ENCODE assay signal across 9 cellular contexts in the genomic region with DNA sequence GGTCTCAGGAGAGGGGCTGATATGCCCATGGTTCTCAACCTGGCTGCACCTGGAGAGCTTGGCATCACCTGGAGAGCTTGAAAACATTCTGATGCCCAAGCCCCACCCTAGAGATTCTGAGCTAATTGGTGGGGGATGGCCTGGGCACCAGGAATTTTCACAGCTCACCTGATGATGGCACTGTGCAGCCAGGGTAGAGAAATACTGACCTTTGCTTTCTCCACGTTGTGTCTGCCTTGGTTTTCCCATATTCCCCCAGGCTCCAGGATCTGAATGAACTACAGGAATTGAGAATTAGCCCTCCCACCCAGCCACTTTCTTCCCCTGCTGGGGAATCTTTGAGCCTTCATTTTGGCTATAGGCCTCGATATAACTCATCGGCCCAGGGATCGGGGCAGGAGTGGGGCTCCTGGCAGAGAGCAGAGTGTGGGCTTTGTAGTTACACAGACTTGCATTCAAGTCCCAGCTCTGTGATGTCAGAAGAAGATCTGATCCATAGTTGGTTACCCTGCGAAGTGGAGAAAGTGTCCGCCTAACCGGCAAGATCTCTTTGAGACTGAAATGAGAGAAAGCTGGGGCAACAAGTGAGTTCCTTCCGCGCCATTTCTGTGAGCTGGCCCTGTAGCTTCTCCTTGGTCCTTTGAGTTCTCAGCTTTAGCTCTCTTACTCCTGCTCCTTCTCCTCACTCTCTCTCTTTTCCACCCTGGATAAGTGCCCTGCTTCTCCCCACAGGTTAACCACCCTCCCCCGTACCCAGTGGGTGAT. TPM values are rescaled to one million over a fixed set of nuclear protein-coding genes. Genes with fewer than 3 reads are reported as not detected.
A peak's percentile ranks its signal among the peaks of the same experiment; 100 is the strongest.
DNase-seq lines count a peak whose midpoint lies in the region; ATAC-seq and TF ChIP-seq lines count a peak whose summit lies in the region.
"Had no signal": no experiment of that assay in that cellular context is flagged by ENCODE, and none has a peak within 500 bp of the region (broad histone marks: within the 10 kb centered on the region; RNA-seq: fewer than 3 reads in every experiment).

No MANE protein-coding gene starts in this region.

- ATAC-seq in body of pancreas (peak; percentile 56), HG03457 (IDR thresholded peaks at IDR 0.05; ENCODE audit: unreplicated experiment) (no peak), GM21619 (IDR thresholded peaks at IDR 0.05; ENCODE audit: unreplicated experiment) (no peak)

- H3K9me3 Mint-ChIP-seq in activated CD4-positive, alpha-beta T cell treated with anti-CD3 and anti-CD28 coated beads, Interleukin-2, amount 10 ng/mL, durations not matched to agents 24 days and 14 days: no peaks in the 10 kb centered on the region
- H3K9me3 Mint-ChIP-seq: activated T-cell treated with anti-CD3 and anti-CD28 coated beads, Interleukin-2, amount 50 U/mL, for 72 hours had no signal

- no peaks in the 10 kb centered on the region for H3K36me3 ChIP-seq in body of pancreas (replicated peaks in 1 of 2; ENCODE audit: insufficient read depth in 1 of 2, low read depth in 2 of 2)

- WGBS in body of pancreas, 2 donors: 75 to 78% methylated on average over 10 of the region's 10 CpGs

- H3K27ac Mint-ChIP-seq in activated CD4-positive, alpha-beta T cell treated with anti-CD3 and anti-CD28 coated beads, Interleukin-2, amount 10 ng/mL, durations not matched to agents 24 days and 14 days: no peak overlapping the region
- H3K27ac Mint-ChIP-seq: activated T-cell treated with anti-CD3 and anti-CD28 coated beads, Interleukin-2, amount 50 U/mL, for 72 hours had no signal

- intact Hi-C loops in activated CD4-positive, alpha-beta T cell treated with anti-CD3 and anti-CD28 coated beads, Interleukin-2, amount 10 ng/mL, durations not matched to agents 24 days and 14 days (cut with micrococcal nuclease): loop anchor here (10.0 kb wide), 2 partner anchors 115 to 335 kb away; no protein-coding TSS in a partner anchor
- intact Hi-C loops in body of pancreas (cut with DNase I): no loop called here

- peaks cover 20% of the 10 kb centered on the region for H3K27me3 Mint-ChIP-seq in activated CD4-positive, alpha-beta T cell treated with anti-CD3 and anti-CD28 coated beads, Interleukin-2, amount 10 ng/mL, durations not matched to agents 24 days and 14 days

- H3K9me3 ChIP-seq in body of pancreas: no peaks in the 10 kb centered on the region

- peak in 5 of 7 experiments; percentile 10 to 57 (median 43) for TF ChIP-seq CTCF in body of pancreas (IDR thresholded peaks at IDR 0.05)

- H3K36me3 Mint-ChIP-seq in activated CD4-positive, alpha-beta T cell treated with anti-CD3 and anti-CD28 coated beads, Interleukin-2, amount 10 ng/mL, durations not matched to agents 24 days and 14 days (ENCODE audit: low read depth): no peaks in the 10 kb centered on the region

- no peaks in the 10 kb centered on the region for H3K4me1 Mint-ChIP-seq in activated CD4-positive, alpha-beta T cell treated with anti-CD3 and anti-CD28 coated beads, Interleukin-2, amount 10 ng/mL, durations not matched to agents 24 days and 14 days

- H3K4me3 Mint-ChIP-seq in activated CD4-positive, alpha-beta T cell treated with anti-CD3 and anti-CD28 coated beads, Interleukin-2, amount 10 ng/mL, durations not matched to agents 24 days and 14 days: no peak overlapping the region
- H3K4me3 Mint-ChIP-seq: activated T-cell treated with anti-CD3 and anti-CD28 coated beads, Interleukin-2, amount 50 U/mL, for 72 hours had no signal

- peak; percentile 65 for DNase-seq in activated CD4-positive, alpha-beta T cell treated with anti-CD3 and anti-CD28 coated beads, Interleukin-2, amount 10 ng/mL, durations not matched to agents 24 days and 14 days
- no peak for DNase-seq in activated CD4-positive, alpha-beta T cell treated with anti-CD3 and anti-CD28 coated beads for 4 hours
- DNase-seq in NCI-H226 (peak; percentile 34), body of pancreas (peak; percentile 26 to 44 (median 32)), myocyte (ENCODE audit: low read depth) (peak; percentile 25)
- no peak for DNase-seq in activated effector memory CD4-positive, alpha-beta T cell treated with Interleukin-2 at 50 U/mL for 16 hours
- DNase-seq: activated T-cell treated with anti-CD3 and anti-CD28 coated beads, Interleukin-2, amount 50 U/mL, for 72 hours had no signal

- no peak overlapping the region for H3K4me3 ChIP-seq in body of pancreas

- H3K27ac ChIP-seq in body of pancreas: no peak overlapping the region

- H3K27me3 ChIP-seq in body of pancreas: no peaks in the 10 kb centered on the region

- no peaks in the 10 kb centered on the region for H3K4me1 ChIP-seq in body of pancreas

- no peak for TF ChIP-seq POLR2A in body of pancreas (IDR thresholded peaks at IDR 0.05)

RNA-seq across cellular contexts. Expression of gene UBE2Q2, which starts 33.1 kb away (rescaled TPM):
- total RNA-seq in activated CD4-positive, alpha-beta T cell treated with anti-CD3 and anti-CD28 coated beads, Interleukin-2, amount 10 ng/mL, durations not matched to agents 24 days and 14 days: 17.0 and 17.1 TPM in 2 replicates
- total RNA-seq in body of pancreas (10 to 100 TPM; 15.2 to 15.8 TPM), myocyte (67.0 and 67.5 TPM in 2 replicates)
- polyA plus RNA-seq in myocyte (2012): 36.5 TPM

Comparison
In these comparisons a context has a peak if more than half of its experiments do, and no peak if none do; other contexts are left out.
1. DNase-seq: peak in activated CD4-positive, alpha-beta T cell treated with anti-CD3 and anti-CD28 coated beads, Interleukin-2, amount 10 ng/mL, durations not matched to agents 24 days and 14 days (single experiment), NCI-H226 (single experiment), body of pancreas (4 of 4) and myocyte (single experiment); none in activated CD4-positive, alpha-beta T cell treated with anti-CD3 and anti-CD28 coated beads for 4 hours (0 of 2) and activated effector memory CD4-positive, alpha-beta T cell treated with Interleukin-2 at 50 U/mL for 16 hours (single experiment).